32 cellular contexts compared by ENCODE assay signal in the genomic region with DNA sequence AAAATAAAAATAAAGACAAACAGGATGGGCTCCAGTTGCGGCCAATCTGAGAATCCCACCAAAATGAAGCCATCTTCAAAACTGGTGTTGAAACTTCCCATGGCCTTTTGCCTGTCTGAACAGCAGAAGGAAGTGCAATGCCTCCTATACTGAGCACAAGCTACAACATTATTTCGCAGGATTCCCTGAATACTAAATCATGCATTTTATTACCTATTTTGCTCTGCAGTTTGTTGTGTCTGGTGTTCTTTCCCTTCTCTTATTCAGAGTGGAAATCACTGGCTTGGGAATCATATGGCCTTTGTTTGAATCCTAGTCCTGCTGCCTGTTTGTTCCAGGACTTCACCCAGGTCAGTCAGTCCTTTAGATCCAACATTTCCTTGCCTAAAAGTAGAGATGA. TPM values are rescaled to one million over a fixed set of nuclear protein-coding genes. Genes with fewer than 3 reads are reported as not detected.
"Had no signal": no experiment of that assay in that cellular context is flagged by ENCODE, and none has a peak within 500 bp of the region (broad histone marks: within the 10 kb centered on the region; RNA-seq: fewer than 3 reads in every experiment).

A gene with protein sequence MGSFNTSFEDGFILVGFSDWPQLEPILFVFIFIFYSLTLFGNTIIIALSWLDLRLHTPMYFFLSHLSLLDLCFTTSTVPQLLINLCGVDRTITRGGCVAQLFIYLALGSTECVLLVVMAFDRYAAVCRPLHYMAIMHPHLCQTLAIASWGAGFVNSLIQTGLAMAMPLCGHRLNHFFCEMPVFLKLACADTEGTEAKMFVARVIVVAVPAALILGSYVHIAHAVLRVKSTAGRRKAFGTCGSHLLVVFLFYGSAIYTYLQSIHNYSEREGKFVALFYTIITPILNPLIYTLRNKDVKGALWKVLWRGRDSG (minus strand): TSS at position 101 of the 400 bp plus-strand sequence. CDS start 0 bp downstream, at position 101.

- FAIRE-seq: endometrium, islet of Langerhans, keratinocyte had no signal

- H3K4me3 ChIP-seq: colonic mucosa, esophagus squamous epithelium, gastrocnemius medialis, heart right ventricle, left lung, lower lobe of right lung, mucosa of descending colon had no signal

- ATAC-seq: effector memory CD8-positive, alpha-beta T cell; esophagus mucosa; gastrocnemius medialis; heart right ventricle; left cardiac atrium; left lung; left ventricle myocardium superior; lower lobe of right lung; mucosa of descending colon had no signal

- H3K27ac ChIP-seq: colonic mucosa, epithelial cell of prostate, esophagus squamous epithelium, gastrocnemius medialis, heart right ventricle, left lung, lower lobe of right lung had no signal

- H3K9me3 ChIP-seq: colonic mucosa, esophagus squamous epithelium, gastrocnemius medialis, heart right ventricle, left lung, lower lobe of right lung, mucosa of descending colon had no signal

- H3K36me3 ChIP-seq: colonic mucosa, esophagus squamous epithelium, gastrocnemius medialis, heart right ventricle, left lung, lower lobe of right lung had no signal

- DNase-seq: colonic mucosa; cortex of kidney; effector CD8-positive, alpha-beta T cell; effector memory CD8-positive, alpha-beta T cell; endodermal cell; erythroblast; esophagus squamous epithelium; foreskin fibroblast; foreskin melanocyte; gastrocnemius medialis; glutamatergic neuron; head of caudate nucleus; heart right ventricle; hippocampal formation; left cardiac atrium; left lung; left ventricle myocardium superior; lower lobe of right lung; mesenchymal stem cell; mucosa of descending colon had no signal

- H3K27me3 ChIP-seq: colonic mucosa, gastrocnemius medialis had no signal

- H3K4me1 ChIP-seq: colonic mucosa, esophagus squamous epithelium, gastrocnemius medialis, heart right ventricle, left lung, lower lobe of right lung had no signal

RNA-seq across cellular contexts. Expression of the gene that starts here (rescaled TPM):
- total RNA-seq: colonic mucosa, dermis microvascular lymphatic vessel endothelial cell, endodermal cell, esophagus mucosa, esophagus squamous epithelium, gastrocnemius medialis, glomerular endothelial cell, heart right ventricle, kidney epithelial cell, left cardiac atrium, left lung, left ventricle myocardium superior, lower leg skin, lower lobe of right lung, lung microvascular endothelial cell, mesenteric fat pad, mesothelial cell of epicardium, mucosa of descending colon had no signal
- polyA plus RNA-seq: heart right ventricle, keratinocyte had no signal
